ENCODE assay signal across 11 cellular contexts in the genomic region with DNA sequence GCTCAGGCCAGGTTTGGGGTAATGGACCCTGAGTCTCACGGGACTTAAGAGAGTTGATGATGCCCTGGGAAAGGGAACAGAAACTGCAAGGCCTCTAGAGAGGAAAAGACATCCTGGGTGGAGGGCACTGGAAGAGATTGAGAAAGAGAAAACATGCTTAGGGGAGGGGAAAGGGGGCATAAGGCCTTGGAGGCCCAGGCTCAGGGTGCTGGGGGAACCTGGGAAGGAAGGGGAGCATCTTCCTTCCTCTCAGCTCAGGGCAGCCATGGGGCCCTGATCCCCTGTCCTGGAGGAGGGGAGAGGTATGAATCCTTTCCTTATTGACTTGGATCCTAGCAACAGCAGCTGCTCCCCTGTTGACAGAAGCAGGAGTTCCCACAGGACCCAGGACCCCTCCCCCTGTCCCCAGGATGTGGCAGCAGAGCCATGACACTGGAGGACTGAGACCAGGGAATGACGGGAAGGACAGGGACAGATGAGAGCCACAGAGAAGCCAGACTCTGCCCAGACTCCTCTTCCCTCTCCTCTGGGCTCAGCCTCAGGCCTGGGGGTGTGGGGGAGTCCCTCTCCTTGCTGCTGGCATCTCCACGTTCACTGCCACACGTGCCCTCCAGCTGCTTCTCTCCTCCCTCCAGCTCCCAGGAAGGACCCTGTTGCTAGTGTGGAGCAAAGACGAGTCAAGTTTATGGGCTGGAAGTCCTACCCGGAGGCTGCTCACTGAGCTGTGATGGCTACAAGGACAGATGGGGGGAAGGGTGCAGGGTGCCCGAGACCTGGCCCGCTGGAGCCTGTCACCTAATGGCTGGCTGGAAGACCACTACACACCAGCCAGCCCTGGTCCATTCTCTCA. TPM values are rescaled to one million over a fixed set of nuclear protein-coding genes. Genes with fewer than 3 reads are reported as not detected.
A peak's percentile ranks its signal among the peaks of the same experiment; 100 is the strongest.
DNase-seq lines count a peak whose midpoint lies in the region; ATAC-seq, FAIRE-seq and TF ChIP-seq lines count a peak whose summit lies in the region.
"Had no signal": no experiment of that assay in that cellular context is flagged by ENCODE, and none has a peak within 500 bp of the region (broad histone marks: within the 10 kb centered on the region; RNA-seq: fewer than 3 reads in every experiment).

No MANE protein-coding gene starts in this region.

- peaks cover 22 to 41% (median 28%) of the 10 kb centered on the region in 3 donors for H3K4me1 Mint-ChIP-seq in IgD-negative memory B cell

- peak overlapping the region in 3 of 4 donors; percentile 7 to 87 (median 83) for H3K4me3 Mint-ChIP-seq in IgD-negative memory B cell

- H3K4me3 ChIP-seq in ascending aorta: no peak overlapping the region

- intact Hi-C loops in ascending aorta (cut with DNase I): no loop called here

- H3K27me3 ChIP-seq in ascending aorta: no peaks in the 10 kb centered on the region

- H3K36me3 ChIP-seq in ascending aorta: peaks cover 25 to 26% of the 10 kb centered on the region in 2 donors

- FAIRE-seq in RCC 7860 (lab: Jason Lieb, UNC): no peak

- no peaks in the 10 kb centered on the region for H3K9me3 Mint-ChIP-seq in IgD-negative memory B cell

- H3K27ac Mint-ChIP-seq in IgD-negative memory B cell: peak overlapping the region; percentile 49 to 76 (median 65)

- peak; percentile 39 for DNase-seq in Ammon's horn (ENCODE audit: low spot score)
- DNase-seq in ascending aorta (ENCODE audit: low spot score in 2 of 2): no peak
- DNase-seq in myocyte (ENCODE audit: low read depth): peak; percentile 62
- DNase-seq in RCC 7860 (ENCODE audit: low spot score): no peak
- DNase-seq in DMS114 treated with DMSO at 0.1 percent for 48 hours (lab: John Stamatoyannopoulos, UW; ENCODE audit: unreplicated experiment): no peak
- no peak for DNase-seq in midbrain (lab: John Stamatoyannopoulos, UW)
- DNase-seq: effector CD4-positive, alpha-beta T cell; NK-92 treated with Interleukin-12 subunit alpha and Interleukin-12 subunit beta, amount 100 ng/mL, for 24 hours had no signal

- H3K4me1 ChIP-seq in ascending aorta: peaks cover 14 to 36% of the 10 kb centered on the region in 2 donors

- no peak for TF ChIP-seq CTCF in ascending aorta (IDR thresholded peaks at IDR 0.05)

- peaks cover 1% of the 10 kb centered on the region for H3K36me3 Mint-ChIP-seq in IgD-negative memory B cell

- H3K9me3 ChIP-seq in ascending aorta: no peaks in the 10 kb centered on the region

- no peaks in the 10 kb centered on the region for H3K27me3 Mint-ChIP-seq in IgD-negative memory B cell

- ATAC-seq in HG03196 (IDR thresholded peaks at IDR 0.05; ENCODE audit: unreplicated experiment): no peak

- peak overlapping the region; percentile 74 to 79 for H3K27ac ChIP-seq in ascending aorta

RNA-seq across cellular contexts. Expression of gene GPBAR1, which starts 0.8 kb away (rescaled TPM):
- polyA plus RNA-seq in IgD-negative memory B cell: 0.64 TPM
- not detected for total RNA-seq in ascending aorta
- total RNA-seq in myocyte: 0.57 and 1.1 TPM in 2 replicates
- 0.69 TPM for polyA plus RNA-seq in myocyte (2012)
- total RNA-seq: Daoy had no signal

RNA-seq across cellular contexts. Expression of gene AAMP, which starts 8.3 kb away (rescaled TPM):
- polyA plus RNA-seq in IgD-negative memory B cell: 82.0 TPM
- total RNA-seq in ascending aorta (73.7 TPM), myocyte (173 and 198 TPM in 2 replicates)
- polyA plus RNA-seq in myocyte (2012): 108 TPM

RNA-seq across cellular contexts. Expression of gene PNKD, which starts 8.7 kb away (rescaled TPM):
- polyA plus RNA-seq in IgD-negative memory B cell: 126 TPM
- total RNA-seq in ascending aorta: 45.8 TPM
- total RNA-seq in myocyte: 30.6 and 37.8 TPM in 2 replicates
- polyA plus RNA-seq in myocyte (2012): 82.9 TPM

RNA-seq across cellular contexts. Expression of gene TMBIM1, which starts 30.7 kb away (rescaled TPM):
- polyA plus RNA-seq in IgD-negative memory B cell: 147 TPM
- total RNA-seq in ascending aorta (320 TPM), myocyte (198 and 212 TPM in 2 replicates)
- polyA plus RNA-seq in myocyte (2012): 195 TPM

RNA-seq across cellular contexts. Expression of gene ARPC2, which starts 44.7 kb away (rescaled TPM):
- 862 TPM for polyA plus RNA-seq in IgD-negative memory B cell
- total RNA-seq in ascending aorta: 237 TPM
- 237 and 270 TPM in 2 replicates for total RNA-seq in myocyte
- polyA plus RNA-seq in myocyte (2012): 392 TPM

Comparison
In these comparisons a context has a peak if more than half of its experiments do, and no peak if none do; other contexts are left out.
1. DNase-seq: peak in Ammon's horn (single experiment) and myocyte (single experiment); none in ascending aorta (0 of 2), RCC 7860 (single experiment), DMS114 treated with DMSO at 0.1 percent for 48 hours (single experiment) and midbrain (single experiment).